Comparison of ENCODE assay signal across 8 cellular contexts in the genomic region with DNA sequence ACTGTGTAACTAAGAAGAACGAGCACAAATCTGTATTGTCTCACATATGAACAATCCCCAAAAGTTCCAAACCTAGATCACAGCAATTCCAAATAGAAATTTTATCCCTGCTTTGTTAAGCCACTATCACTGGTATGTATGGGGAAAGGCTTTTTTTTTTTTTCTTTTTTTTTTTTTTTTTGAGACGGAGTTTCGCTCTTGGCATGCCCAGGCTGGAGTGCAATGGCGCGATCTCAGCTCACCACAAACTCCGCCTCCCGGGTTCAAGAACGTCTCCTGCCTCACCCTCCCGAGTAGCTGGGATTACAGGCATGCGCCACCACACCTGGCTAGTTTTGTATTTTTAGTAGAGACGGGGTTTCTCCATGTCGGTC. TPM values are rescaled to one million over a fixed set of nuclear protein-coding genes. Genes with fewer than 3 reads are reported as not detected.
DNase-seq lines count a peak whose midpoint lies in the region; ATAC-seq and TF ChIP-seq lines count a peak whose summit lies in the region.
"Not testable (repeated sequence)": the region's sequence is repeated elsewhere in the genome, so short reads cannot be mapped to it uniquely, and the experiment has no call there.

No MANE protein-coding gene starts in this region.

- peak overlapping the region; percentile 71 for H3K4me2 ChIP-seq in parathyroid adenoma (ENCODE audit: low read length)

- H3K36me3 Mint-ChIP-seq in activated naive CD4-positive, alpha-beta T cell treated with anti-CD3 and anti-CD28 coated beads, Interleukin-2, amount 50 U/mL, for 24 hours = peaks cover 22% of the 10 kb centered on the region

- not testable (repeated sequence) for H3K9me3 Mint-ChIP-seq in activated naive CD4-positive, alpha-beta T cell treated with anti-CD3 and anti-CD28 coated beads, Interleukin-2, amount 50 U/mL, for 24 hours

- H3K4me3 ChIP-seq in HUES48 (ENCODE audit: low read depth, low read length) (peak overlapping the region; percentile 76), SJSA1 (peak overlapping the region; percentile 61), epithelial cell of esophagus (ENCODE audit: low read length) (peak overlapping the region; percentile 93), parathyroid adenoma (ENCODE audit: low read depth, low read length) (peak overlapping the region; percentile 83), thoracic aorta (peak overlapping the region; percentile 86)

- not testable (repeated sequence) for H3K4me1 ChIP-seq in HUES48 (ENCODE audit: control insufficient read depth, insufficient read depth, low read length); SJSA1 (replicated peaks); parathyroid adenoma
- peaks cover 0 to 14% of the 10 kb centered on the region in 2 donors for H3K4me1 ChIP-seq in thoracic aorta (ENCODE audit: control insufficient read depth in 1 of 2, low read depth in 2 of 2)

- not testable (repeated sequence) for H3K27me3 Mint-ChIP-seq in activated naive CD4-positive, alpha-beta T cell treated with anti-CD3 and anti-CD28 coated beads, Interleukin-2, amount 50 U/mL, for 24 hours

- peak overlapping the region; percentile 88 for H3K9ac ChIP-seq in HUES48 (ENCODE audit: low read depth, low read length)
- H3K9ac ChIP-seq in parathyroid adenoma = not testable (repeated sequence)

- not testable (repeated sequence) for H3K27me3 ChIP-seq in HUES48 (ENCODE audit: control insufficient read depth, insufficient read depth, low read length); SJSA1 (replicated peaks); parathyroid adenoma (ENCODE audit: control insufficient read depth, insufficient read depth, low read length); thoracic aorta (replicated peaks; ENCODE audit: insufficient read depth)

- DNase-seq in DMS 273 (lab: John Stamatoyannopoulos, UW; ENCODE audit: unreplicated experiment) (peak; percentile 33), SJSA1 (ENCODE audit: low read depth in 1 of 2, low spot score in 2 of 2) (peak in 1 of 2 experiments; percentile 1), epithelial cell of esophagus (ENCODE audit: low read depth) (peak; percentile 65), kidney tubule cell (ENCODE audit: low spot score) (peak; percentile 48)
- not testable (repeated sequence) for DNase-seq in thoracic aorta (ENCODE audit: low spot score)

- H3K79me2 ChIP-seq in parathyroid adenoma = not testable (repeated sequence)

- H3K9me3 ChIP-seq in HUES48 (ENCODE audit: control insufficient read depth, insufficient read depth, low read length); SJSA1 (replicated peaks); parathyroid adenoma (ENCODE audit: control insufficient read depth, low read length); thoracic aorta: not testable (repeated sequence)

- peak overlapping the region; percentile 94 for H2AFZ ChIP-seq in parathyroid adenoma

- ATAC-seq in thoracic aorta (ENCODE audit: insufficient number of reproducible peaks, low FRiP score, low read depth) = not testable (repeated sequence)

- peak overlapping the region; percentile 98 for H3K27ac Mint-ChIP-seq in activated naive CD4-positive, alpha-beta T cell treated with anti-CD3 and anti-CD28 coated beads, Interleukin-2, amount 50 U/mL, for 24 hours

- H3K4me3 Mint-ChIP-seq in activated naive CD4-positive, alpha-beta T cell treated with anti-CD3 and anti-CD28 coated beads, Interleukin-2, amount 50 U/mL, for 24 hours = peak overlapping the region; percentile 95

- H3K27ac ChIP-seq in HUES48 (ENCODE audit: low read depth, low read length) (peak overlapping the region; percentile 93), SJSA1 (peak overlapping the region; percentile 58), parathyroid adenoma (peak overlapping the region; percentile 85), thoracic aorta (peak overlapping the region; percentile 85 to 93)

- not testable (repeated sequence) for TF ChIP-seq CTCF in epithelial cell of esophagus (IDR thresholded peaks at IDR 0.05; ENCODE audit: insufficient read depth, low read depth, low read length, missing control alignments); parathyroid adenoma (IDR thresholded peaks at IDR 0.05); thoracic aorta (IDR thresholded peaks at IDR 0.05)

- H3K4me1 Mint-ChIP-seq in activated naive CD4-positive, alpha-beta T cell treated with anti-CD3 and anti-CD28 coated beads, Interleukin-2, amount 50 U/mL, for 24 hours = peaks cover 40% of the 10 kb centered on the region

- peaks cover 20% of the 10 kb centered on the region for H3K36me3 ChIP-seq in HUES48 (ENCODE audit: control insufficient read depth, insufficient read depth, low read length)
- not testable (repeated sequence) for H3K36me3 ChIP-seq in SJSA1; parathyroid adenoma (ENCODE audit: control insufficient read depth, insufficient read depth, low read length)
- peaks cover 12% of the 10 kb centered on the region for H3K36me3 ChIP-seq in thoracic aorta

RNA-seq across cellular contexts. Expression of a gene that starts 0.8 kb away (rescaled TPM):
- total RNA-seq in SJSA1 (2014; rRNA removed; shearing (Covaris generic)) = 36.6 and 48.7 TPM in 2 replicates
- 10 to 100 TPM; 27.9 to 28.4 TPM for total RNA-seq in thoracic aorta

RNA-seq across cellular contexts. Expression of a gene that starts 24.4 kb away (rescaled TPM):
- 142 and 143 TPM in 2 replicates for total RNA-seq in SJSA1 (2014; rRNA removed; shearing (Covaris generic))
- 100 to 1,000 TPM in 1 of 2 donors, 10 to 100 TPM in 1; 60.5 to 112 TPM for total RNA-seq in thoracic aorta
